Comparison of ENCODE assay signal across 1 cellular context in the genomic region with DNA sequence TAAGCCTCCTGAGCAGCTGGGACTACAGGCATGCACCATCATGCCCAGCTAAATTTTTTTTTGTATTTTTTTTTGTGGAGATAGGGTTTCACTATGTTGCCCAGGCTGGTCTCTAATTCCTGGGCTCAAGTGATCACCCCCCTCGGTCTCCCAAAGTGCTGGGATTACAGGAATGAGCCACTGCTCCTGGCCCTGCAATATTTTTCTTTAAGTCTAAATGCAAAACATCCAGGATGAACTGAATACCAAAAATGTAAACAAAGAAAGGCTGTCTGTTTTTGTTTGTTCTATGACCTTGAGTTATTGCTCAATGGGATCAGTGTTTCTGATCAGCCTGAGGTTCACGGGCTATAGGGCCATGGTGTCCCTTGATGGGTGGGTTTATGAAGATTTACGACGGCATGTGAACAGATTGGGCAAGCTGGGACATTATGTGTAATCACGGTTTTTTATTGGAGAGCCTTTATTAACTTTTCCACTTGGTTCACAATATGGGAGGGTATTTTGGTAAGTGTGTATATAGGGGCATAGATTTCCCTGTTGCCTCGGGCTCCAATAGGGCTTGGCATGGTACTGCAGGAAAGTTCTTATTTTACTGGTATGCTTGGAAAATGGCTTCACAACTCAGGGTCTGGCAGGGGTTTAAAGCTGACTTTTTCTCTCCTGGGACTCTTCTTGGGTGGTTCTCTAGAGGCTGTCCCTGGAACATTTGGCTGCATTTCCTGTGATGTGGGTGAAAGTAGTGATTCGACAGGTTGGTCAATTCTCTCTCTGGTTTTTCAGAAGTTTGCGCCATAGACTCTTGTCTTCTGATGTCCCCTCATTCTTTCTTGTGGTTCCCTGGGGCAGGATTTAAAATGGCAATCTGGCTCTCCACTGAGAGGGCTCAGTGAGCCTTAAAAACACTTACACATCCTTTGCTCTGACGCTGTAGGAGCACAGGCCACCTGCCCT.
TF ChIP-seq lines count a peak whose summit lies in the region.

No MANE protein-coding gene starts in this region.

TF ChIP-seq in HepG2, 621 proteins besides CTCF, POLR2A, EP300 and RAD21 (continued from another document and continues in another):
- TF ChIP-seq, protein P1, sequence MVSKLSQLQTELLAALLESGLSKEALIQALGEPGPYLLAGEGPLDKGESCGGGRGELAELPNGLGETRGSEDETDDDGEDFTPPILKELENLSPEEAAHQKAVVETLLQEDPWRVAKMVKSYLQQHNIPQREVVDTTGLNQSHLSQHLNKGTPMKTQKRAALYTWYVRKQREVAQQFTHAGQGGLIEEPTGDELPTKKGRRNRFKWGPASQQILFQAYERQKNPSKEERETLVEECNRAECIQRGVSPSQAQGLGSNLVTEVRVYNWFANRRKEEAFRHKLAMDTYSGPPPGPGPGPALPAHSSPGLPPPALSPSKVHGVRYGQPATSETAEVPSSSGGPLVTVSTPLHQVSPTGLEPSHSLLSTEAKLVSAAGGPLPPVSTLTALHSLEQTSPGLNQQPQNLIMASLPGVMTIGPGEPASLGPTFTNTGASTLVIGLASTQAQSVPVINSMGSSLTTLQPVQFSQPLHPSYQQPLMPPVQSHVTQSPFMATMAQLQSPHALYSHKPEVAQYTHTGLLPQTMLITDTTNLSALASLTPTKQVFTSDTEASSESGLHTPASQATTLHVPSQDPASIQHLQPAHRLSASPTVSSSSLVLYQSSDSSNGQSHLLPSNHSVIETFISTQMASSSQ (IDR thresholded peaks at IDR 0.05; ENCODE audit: low read depth): 0 out of 2 replicates have a peak, but pooled peaks have one; percentile 35
- TF ChIP-seq, protein P1 (CRISPR knock-in tag; IDR thresholded peaks at IDR 0.05; ENCODE audit: borderline replicate concordance): peak; percentile 52; the same call in 1 of the 2 replicates
- TF ChIP-seq AHR (CRISPR knock-in tag; IDR thresholded peaks at IDR 0.05) (no peak), ZNF569 (CRISPR knock-in tag; IDR thresholded peaks at IDR 0.05; ENCODE audit: borderline replicate concordance) (no peak), AGO2 (optimal IDR thresholded peaks at IDR 0.05; ENCODE audit: low read depth, low read length) (no peak), HOXA9 (CRISPR knock-in tag; IDR thresholded peaks at IDR 0.05; ENCODE audit: borderline replicate concordance) (peak; percentile 98), HMG20B (CRISPR knock-in tag; conservative IDR thresholded peaks at IDR 0.05) (peak; percentile 49; the same call in 1 of the 2 replicates), RFX5 (IDR thresholded peaks at IDR 0.05; ENCODE audit: low read depth, low read length) (no peak), ZFP82 (CRISPR knock-in tag; IDR thresholded peaks at IDR 0.05; ENCODE audit: borderline replicate concordance) (no peak), ZXDC (CRISPR knock-in tag; IDR thresholded peaks at IDR 0.05) (no peak), KLF9 (CRISPR knock-in tag; IDR thresholded peaks at IDR 0.05; ENCODE audit: low read depth) (0 out of 2 replicates have a peak, but pooled peaks have one; percentile 18), MATR3 (CRISPR knock-in tag; IDR thresholded peaks at IDR 0.05) (no peak), ZNF850 (CRISPR knock-in tag; conservative IDR thresholded peaks at IDR 0.05) (no peak), ZBTB7A (CRISPR knock-in tag; IDR thresholded peaks at IDR 0.05) (no peak), THAP7 (CRISPR knock-in tag; IDR thresholded peaks at IDR 0.05) (no peak), UBTF (CRISPR knock-in tag; IDR thresholded peaks at IDR 0.05) (no peak), ZMYM2 (CRISPR knock-in tag; IDR thresholded peaks at IDR 0.05) (no peak), ZC3H13 (CRISPR knock-in tag; IDR thresholded peaks at IDR 0.05) (0 out of 2 replicates have a peak, but pooled peaks have one; percentile 39), PBX3 (CRISPR knock-in tag; IDR thresholded peaks at IDR 0.05; ENCODE audit: borderline replicate concordance) (no peak)
- TF ChIP-seq, protein P2, sequence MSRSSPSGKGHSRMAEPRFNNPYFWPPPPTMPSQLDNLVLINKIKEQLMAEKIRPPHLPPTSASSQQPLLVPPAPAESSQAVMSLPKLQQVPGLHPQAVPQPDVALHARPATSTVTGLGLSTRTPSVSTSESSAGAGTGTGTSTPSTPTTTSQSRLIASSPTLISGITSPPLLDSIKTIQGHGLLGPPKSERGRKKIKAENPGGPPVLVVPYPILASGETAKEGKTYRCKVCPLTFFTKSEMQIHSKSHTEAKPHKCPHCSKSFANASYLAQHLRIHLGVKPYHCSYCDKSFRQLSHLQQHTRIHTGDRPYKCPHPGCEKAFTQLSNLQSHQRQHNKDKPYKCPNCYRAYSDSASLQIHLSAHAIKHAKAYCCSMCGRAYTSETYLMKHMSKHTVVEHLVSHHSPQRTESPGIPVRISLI (CRISPR knock-in tag; IDR thresholded peaks at IDR 0.05; ENCODE audit: borderline replicate concordance): peak; percentile 45; the same call in 1 of the 2 replicates
- TF ChIP-seq, protein P3, sequence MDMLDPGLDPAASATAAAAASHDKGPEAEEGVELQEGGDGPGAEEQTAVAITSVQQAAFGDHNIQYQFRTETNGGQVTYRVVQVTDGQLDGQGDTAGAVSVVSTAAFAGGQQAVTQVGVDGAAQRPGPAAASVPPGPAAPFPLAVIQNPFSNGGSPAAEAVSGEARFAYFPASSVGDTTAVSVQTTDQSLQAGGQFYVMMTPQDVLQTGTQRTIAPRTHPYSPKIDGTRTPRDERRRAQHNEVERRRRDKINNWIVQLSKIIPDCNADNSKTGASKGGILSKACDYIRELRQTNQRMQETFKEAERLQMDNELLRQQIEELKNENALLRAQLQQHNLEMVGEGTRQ (IDR thresholded peaks at IDR 0.05; ENCODE audit: low read depth, low read length): no peak
- TF ChIP-seq, protein P3 (CRISPR knock-in tag; IDR thresholded peaks at IDR 0.05; ENCODE audit: borderline replicate concordance): no peak
- TF ChIP-seq, protein P4, sequence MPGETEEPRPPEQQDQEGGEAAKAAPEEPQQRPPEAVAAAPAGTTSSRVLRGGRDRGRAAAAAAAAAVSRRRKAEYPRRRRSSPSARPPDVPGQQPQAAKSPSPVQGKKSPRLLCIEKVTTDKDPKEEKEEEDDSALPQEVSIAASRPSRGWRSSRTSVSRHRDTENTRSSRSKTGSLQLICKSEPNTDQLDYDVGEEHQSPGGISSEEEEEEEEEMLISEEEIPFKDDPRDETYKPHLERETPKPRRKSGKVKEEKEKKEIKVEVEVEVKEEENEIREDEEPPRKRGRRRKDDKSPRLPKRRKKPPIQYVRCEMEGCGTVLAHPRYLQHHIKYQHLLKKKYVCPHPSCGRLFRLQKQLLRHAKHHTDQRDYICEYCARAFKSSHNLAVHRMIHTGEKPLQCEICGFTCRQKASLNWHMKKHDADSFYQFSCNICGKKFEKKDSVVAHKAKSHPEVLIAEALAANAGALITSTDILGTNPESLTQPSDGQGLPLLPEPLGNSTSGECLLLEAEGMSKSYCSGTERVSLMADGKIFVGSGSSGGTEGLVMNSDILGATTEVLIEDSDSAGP (CRISPR knock-in tag; IDR thresholded peaks at IDR 0.05; ENCODE audit: borderline replicate concordance): no peak
- TF ChIP-seq, protein P5, sequence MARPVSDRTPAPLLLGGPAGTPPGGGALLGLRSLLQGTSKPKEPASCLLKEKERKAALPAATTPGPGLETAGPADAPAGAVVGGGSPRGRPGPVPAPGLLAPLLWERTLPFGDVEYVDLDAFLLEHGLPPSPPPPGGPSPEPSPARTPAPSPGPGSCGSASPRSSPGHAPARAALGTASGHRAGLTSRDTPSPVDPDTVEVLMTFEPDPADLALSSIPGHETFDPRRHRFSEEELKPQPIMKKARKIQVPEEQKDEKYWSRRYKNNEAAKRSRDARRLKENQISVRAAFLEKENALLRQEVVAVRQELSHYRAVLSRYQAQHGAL (CRISPR knock-in tag; IDR thresholded peaks at IDR 0.05; ENCODE audit: not compliant biosample characterization): no peak
